9 cellular contexts compared by ENCODE assay signal in the genomic region with DNA sequence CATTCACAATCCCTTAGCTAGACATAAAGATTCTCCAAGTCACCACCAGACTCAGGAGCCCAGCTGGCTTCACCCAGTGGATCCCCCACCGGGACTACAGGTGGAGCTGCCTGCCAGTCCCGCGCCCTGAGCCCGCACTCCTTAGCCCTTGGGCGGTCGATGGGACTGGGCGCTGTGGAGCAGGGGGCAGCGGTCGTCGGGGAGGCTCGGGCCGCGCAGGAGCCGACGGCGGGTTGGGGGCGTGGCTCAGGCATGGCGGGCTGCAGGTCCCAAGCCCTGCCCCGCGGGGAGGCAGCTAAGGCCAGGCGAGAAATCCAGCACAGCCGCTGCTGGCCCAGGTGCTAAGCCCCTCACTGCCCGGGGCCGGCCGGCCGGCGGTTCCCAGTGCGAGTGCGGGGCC. TPM values are rescaled to one million over a fixed set of nuclear protein-coding genes. Genes with fewer than 3 reads are reported as not detected.
"Had no signal": no experiment of that assay in that cellular context is flagged by ENCODE, and none has a peak within 500 bp of the region (broad histone marks: within the 10 kb centered on the region; RNA-seq: fewer than 3 reads in every experiment).

No MANE protein-coding gene starts in this region.

RNA-seq across cellular contexts. Expression of gene INSYN1, which starts 21.1 kb away (rescaled TPM):
- total RNA-seq: activated naive CD4-positive, alpha-beta T cell treated with anti-CD3 and anti-CD28 coated beads for 36 hours; activated naive CD4-positive, alpha-beta T cell treated with anti-CD3 and anti-CD28 coated beads, Interleukin-2, amount 50 U/mL, for 72 hours; activated naive CD8-positive, alpha-beta T cell treated with anti-CD3 and anti-CD28 coated beads for 36 hours; activated naive CD8-positive, alpha-beta T cell treated with anti-CD3 and anti-CD28 coated beads, Interleukin-2, amount 10 ng/mL, durations not matched to agents 7 days and 5 days; activated T-cell treated with anti-CD3 and anti-CD28 coated beads, Interleukin-2, amount 50 U/mL, for 4 hours; activated T-cell treated with anti-CD3 and anti-CD28 coated beads, Interleukin-2, amount 50 U/mL, for 72 hours; activated T-helper 1 cell treated with anti-CD3 and anti-CD28 coated beads, Interleukin-12 subunit alpha, Interleukin-12 subunit beta, Interleukin-2, Interleukin-4 antibody, amounts not matched to agents 30 ng/mL and 10 ng/mL and 1 ng/mL, durations not matched to agents 14 hours and 24 hours and 36 hours; activated T-helper 17 cell treated with anti-CD3 and anti-CD28 coated beads, Interleukin-2, amount 50 U/mL, for 72 hours; activated T-helper 2 cell treated with anti-CD3 and anti-CD28 coated beads, Interferon-gamma antibody, Interleukin-2, Interleukin-4, amounts not matched to agents 10 μg/mL and 5 μg/mL and 100 μg/mL, durations not matched to agents 14 hours and 24 hours and 36 hours had no signal
